ENCODE assay signal across 22 cellular contexts in genomic region chr7:31935671-31936070, GRCh38.
A peak's percentile ranks its signal among the peaks of the same experiment; 100 is the strongest.
DNase-seq lines count a peak whose midpoint lies in the region; ATAC-seq and TF ChIP-seq lines count a peak whose summit lies in the region.
"Had no signal": no experiment of that assay in that cellular context is flagged by ENCODE, and none has a peak within 500 bp of the region (broad histone marks: within the 10 kb centered on the region; RNA-seq: fewer than 3 reads in every experiment).

No MANE protein-coding gene starts in this region.

- intact Hi-C loops in MCF 10A (cut with micrococcal nuclease) (no loop called here), breast epithelium (cut with DNase I; ENCODE audit: low total_unique reads) (no loop called here)

- POLR2A ChIA-PET in MCF 10A (lab: Yijun Ruan, JAX): no interaction called here

- no peak for TF ChIP-seq POLR2A in breast epithelium (IDR thresholded peaks at IDR 0.05)

- H3K27me3 Mint-ChIP-seq in MCF 10A (ENCODE audit: insufficient read depth, unreplicated experiment) (no peaks in the 10 kb centered on the region), type B pancreatic cell (peaks cover 22% of the 10 kb centered on the region)
- H3K27me3 Mint-ChIP-seq: CD4-positive, CD25-positive, alpha-beta regulatory T cell; IgD-negative memory B cell had no signal

- H3K36me3 Mint-ChIP-seq in MCF 10A (ENCODE audit: insufficient read depth, unreplicated experiment): no peaks in the 10 kb centered on the region
- H3K36me3 Mint-ChIP-seq in type B pancreatic cell: peaks cover 4% of the 10 kb centered on the region
- H3K36me3 Mint-ChIP-seq: CD4-positive, CD25-positive, alpha-beta regulatory T cell; IgD-negative memory B cell had no signal

- TF ChIP-seq CTCF in MCF 10A (IDR thresholded peaks at IDR 0.05; ENCODE audit: unreplicated experiment) (no peak), breast epithelium (IDR thresholded peaks at IDR 0.05) (no peak), RWPE2 (IDR thresholded peaks at IDR 0.05; ENCODE audit: poor library complexity, severe bottlenecking) (no peak), type B pancreatic cell (conservative IDR thresholded peaks at IDR 0.05) (no peak)

- H3K4me3 ChIP-seq in breast epithelium (no peak overlapping the region), RWPE2 (ENCODE audit: severe bottlenecking) (no peak overlapping the region)
- H3K4me3 ChIP-seq: BLaER1, SJSA1 had no signal

- H3K4me1 Mint-ChIP-seq in MCF 10A (ENCODE audit: insufficient read depth, unreplicated experiment) (peaks cover 10% of the 10 kb centered on the region), type B pancreatic cell (ENCODE audit: unreplicated experiment) (peaks cover 17% of the 10 kb centered on the region)
- H3K4me1 Mint-ChIP-seq: CD4-positive, CD25-positive, alpha-beta regulatory T cell; IgD-negative memory B cell had no signal

- H3K4me1 ChIP-seq in breast epithelium (no peaks in the 10 kb centered on the region), RWPE2 (ENCODE audit: insufficient read depth, poor library complexity, severe bottlenecking) (peaks cover 55% of the 10 kb centered on the region)
- H3K4me1 ChIP-seq: BLaER1, SJSA1 had no signal

- H3K9me3 Mint-ChIP-seq in MCF 10A (ENCODE audit: unreplicated experiment): no peaks in the 10 kb centered on the region
- H3K9me3 Mint-ChIP-seq in type B pancreatic cell: peaks cover 6% of the 10 kb centered on the region

- ATAC-seq in RWPE2 (ENCODE audit: low read depth): no peak
- ATAC-seq in HG03565 (IDR thresholded peaks at IDR 0.05; ENCODE audit: unreplicated experiment): no peak
- ATAC-seq in HG02623 (IDR thresholded peaks at IDR 0.05; ENCODE audit: unreplicated experiment): no peak
- ATAC-seq: Right ventricle myocardium inferior had no signal

- H3K27ac ChIP-seq in breast epithelium (no peak overlapping the region), RWPE2 (ENCODE audit: poor library complexity, severe bottlenecking) (peak overlapping the region; percentile 89)
- H3K27ac ChIP-seq: BLaER1, SJSA1 had no signal

- no peaks in the 10 kb centered on the region for H3K9me3 ChIP-seq in breast epithelium
- no peaks in the 10 kb centered on the region for H3K9me3 ChIP-seq in RWPE2 (ENCODE audit: severe bottlenecking)
- H3K9me3 ChIP-seq: BLaER1, SJSA1 had no signal

- CTCF ChIA-PET in MCF 10A (lab: Yijun Ruan, JAX): interaction anchor here (0.6 to 0.7 kb wide), 3 partner anchors 186 to 1004 kb away, joined by 3 read pairs; no protein-coding TSS in a partner anchor

- H3K36me3 ChIP-seq in breast epithelium (no peaks in the 10 kb centered on the region), RWPE2 (ENCODE audit: low read depth) (no peaks in the 10 kb centered on the region)
- H3K36me3 ChIP-seq: BLaER1, SJSA1 had no signal

- BruUV-seq in MCF 10A (replicated peaks; lab: Mats Ljungman, UMichigan): no TSS peak

- no peak overlapping the region for H3K4me3 Mint-ChIP-seq in MCF 10A (ENCODE audit: unreplicated experiment)
- no peak overlapping the region for H3K4me3 Mint-ChIP-seq in type B pancreatic cell
- H3K4me3 Mint-ChIP-seq: CD4-positive, CD25-positive, alpha-beta regulatory T cell; IgD-negative memory B cell had no signal

- DNase-seq in MCF 10A (ENCODE audit: unreplicated experiment) (no peak), breast epithelium (ENCODE audit: low spot score in 2 of 2) (no peak), RWPE2 (ENCODE audit: low spot score) (no peak), left kidney (ENCODE audit: low read depth, low spot score) (peak; percentile 14), type B pancreatic cell (ENCODE audit: extremely low spot score, unreplicated experiment) (no peak), LoVo (ENCODE audit: low spot score) (no peak)
- DNase-seq: 8988T; CD4-positive, CD25-positive, alpha-beta regulatory T cell; H7; MV-4-11; NCI-H1105 treated with DMSO at 0.1 percent for 48 hours; NCI-H146; NCI-H1930; NCI-H2107; NCI-H524 treated with DMSO at 0.1 percent for 48 hours; NCI-H774 had no signal

- peak overlapping the region; percentile 16 for H3K27ac Mint-ChIP-seq in MCF 10A (ENCODE audit: low read depth, unreplicated experiment)
- H3K27ac Mint-ChIP-seq in type B pancreatic cell: peak overlapping the region; percentile 1
- H3K27ac Mint-ChIP-seq: CD4-positive, CD25-positive, alpha-beta regulatory T cell; IgD-negative memory B cell had no signal

- no peaks in the 10 kb centered on the region for H3K27me3 ChIP-seq in breast epithelium
- H3K27me3 ChIP-seq in RWPE2 (ENCODE audit: insufficient read depth, poor library complexity, severe bottlenecking): no peaks in the 10 kb centered on the region
- H3K27me3 ChIP-seq: BLaER1, SJSA1 had no signal
